15 cellular contexts compared by ENCODE assay signal in genomic region chr3:72174043-72174442, GRCh38.
"Had no signal": no experiment of that assay in that cellular context is flagged by ENCODE, and none has a peak within 500 bp of the region (broad histone marks: within the 10 kb centered on the region; RNA-seq: fewer than 3 reads in every experiment).

No MANE protein-coding gene starts in this region.

- H3K36me3 ChIP-seq: suprapubic skin had no signal

- DNase-seq: activated CD4-positive, alpha-beta T cell treated with anti-CD3 and anti-CD28 coated beads for 48 hours; activated naive CD4-positive, alpha-beta T cell; body of pancreas; erythroblast; foreskin keratinocyte; immature natural killer cell; left cardiac atrium; midbrain; naive B cell; retina; stimulated activated naive CD4-positive, alpha-beta T cell had no signal

- H3K27me3 ChIP-seq: body of pancreas, suprapubic skin had no signal

- ATAC-seq: body of pancreas, foreskin keratinocyte, left cardiac atrium, WTC11 had no signal

- H3K4me1 ChIP-seq: body of pancreas, foreskin keratinocyte, parathyroid adenoma had no signal

- H3K4me3 ChIP-seq: body of pancreas, lung, suprapubic skin had no signal

- H3K9me3 ChIP-seq: body of pancreas, suprapubic skin had no signal

- H3K27ac ChIP-seq: body of pancreas, foreskin keratinocyte, parathyroid adenoma, suprapubic skin had no signal
